11 cellular contexts compared by ENCODE assay signal in genomic region chr12:52278530-52278929, GRCh38. TPM values are rescaled to one million over a fixed set of nuclear protein-coding genes. Genes with fewer than 3 reads are reported as not detected.
DNase-seq lines count a peak whose midpoint lies in the region; ATAC-seq and TF ChIP-seq lines count a peak whose summit lies in the region.
"Had no signal": no experiment of that assay in that cellular context is flagged by ENCODE, and none has a peak within 500 bp of the region (broad histone marks: within the 10 kb centered on the region; RNA-seq: fewer than 3 reads in every experiment).

No MANE protein-coding gene starts in this region.

- H3K27ac Mint-ChIP-seq in MCF 10A (ENCODE audit: low read depth, unreplicated experiment) = peak overlapping the region; percentile 98
- H3K27ac Mint-ChIP-seq: activated CD8-positive, alpha-beta T cell treated with anti-CD3 and anti-CD28 coated beads for 36 hours had no signal

- H3K4me3 Mint-ChIP-seq in MCF 10A (ENCODE audit: unreplicated experiment) = peak overlapping the region; percentile 66
- H3K4me3 Mint-ChIP-seq: activated CD8-positive, alpha-beta T cell treated with anti-CD3 and anti-CD28 coated beads for 36 hours; central memory CD8-positive, alpha-beta T cell had no signal

- DNase-seq in HT-29 (ENCODE audit: low spot score) (peak; percentile 73), MCF 10A (ENCODE audit: unreplicated experiment) (no peak), mucosa of gallbladder (ENCODE audit: low spot score) (peak; percentile 29), lower lobe of right lung (no peak), HUDEP-2 (lab: John Stamatoyannopoulos, UW; ENCODE audit: unreplicated experiment in 76 of 76) (no peak)

- peaks cover 38% of the 10 kb centered on the region for H3K4me1 Mint-ChIP-seq in MCF 10A (ENCODE audit: insufficient read depth, unreplicated experiment)

- no peaks in the 10 kb centered on the region for H3K27me3 ChIP-seq in ACC112 (ENCODE audit: insufficient read depth, low read length)
- H3K27me3 ChIP-seq in lower lobe of right lung (ENCODE audit: low read depth) = peaks cover 7% of the 10 kb centered on the region

- H3K9me3 ChIP-seq in lower lobe of right lung = no peaks in the 10 kb centered on the region

- TF ChIP-seq CTCF in MCF 10A (IDR thresholded peaks at IDR 0.05; ENCODE audit: unreplicated experiment) (no peak), lower lobe of right lung (IDR thresholded peaks at IDR 0.05) (no peak)

- intact Hi-C loops in MCF 10A (cut with micrococcal nuclease) (no loop called here), lower lobe of right lung (cut with DNase I) (no loop called here)

- H3K4me3 ChIP-seq in ACC112 (ENCODE audit: low read depth, low read length) (peak overlapping the region; percentile 53; the same call in 1 of the 2 replicates), lower lobe of right lung (no peak overlapping the region)

- no peaks in the 10 kb centered on the region for H3K27me3 Mint-ChIP-seq in MCF 10A (ENCODE audit: insufficient read depth, unreplicated experiment)

- no peaks in the 10 kb centered on the region for H3K36me3 Mint-ChIP-seq in MCF 10A (ENCODE audit: insufficient read depth, unreplicated experiment)

- no peaks in the 10 kb centered on the region for H3K79me2 ChIP-seq in ACC112 (ENCODE audit: control insufficient read depth, insufficient read depth, low read length, unreplicated experiment)

- H3K27ac ChIP-seq in ACC112 (ENCODE audit: low read depth, low read length) = peak overlapping the region; percentile 100
- no peak overlapping the region for H3K27ac ChIP-seq in lower lobe of right lung

- no peak overlapping the region for H2AFZ ChIP-seq in ACC112 (ENCODE audit: low read length, unreplicated experiment)

- ATAC-seq in lower lobe of right lung (no peak), HG02981 (IDR thresholded peaks at IDR 0.05; ENCODE audit: unreplicated experiment) (no peak), HG02763 (IDR thresholded peaks at IDR 0.05; ENCODE audit: unreplicated experiment) (no peak)

- no peaks in the 10 kb centered on the region for H3K9me3 Mint-ChIP-seq in MCF 10A (ENCODE audit: unreplicated experiment)
- H3K9me3 Mint-ChIP-seq: activated CD8-positive, alpha-beta T cell treated with anti-CD3 and anti-CD28 coated beads for 36 hours; central memory CD8-positive, alpha-beta T cell had no signal

- peaks cover 39% of the 10 kb centered on the region for H3K4me1 ChIP-seq in ACC112 (ENCODE audit: control insufficient read depth, insufficient read depth, low read length, unreplicated experiment)
- peaks cover 30% of the 10 kb centered on the region for H3K4me1 ChIP-seq in lower lobe of right lung

- H3K36me3 ChIP-seq in ACC112 (ENCODE audit: insufficient read depth, low read length) = no peaks in the 10 kb centered on the region
- no peaks in the 10 kb centered on the region for H3K36me3 ChIP-seq in lower lobe of right lung

- CTCF ChIA-PET in MCF 10A (lab: Yijun Ruan, JAX) = interaction anchor here (0.5 to 5.2 kb wide), 42 partner anchors 8 to 621 kb away, joined by 3 to 70 read pairs (median 6); partner anchors contain the start of genes KRT7 and KRT83

- POLR2A ChIA-PET in MCF 10A (lab: Yijun Ruan, JAX) = interaction anchor here (0.7 to 3.9 kb wide), 12 partner anchors 16 to 216 kb away, joined by 3 to 28 read pairs (median 4); partner anchors contain the start of genes KRT6A, KRT7 and KRT80

- no TSS peak for BruUV-seq in MCF 10A (replicated peaks; lab: Mats Ljungman, UMichigan)

RNA-seq across cellular contexts. Expression of gene KRT86, which starts 4.1 kb away (rescaled TPM):
- total RNA-seq in HT-29 (2014; rRNA removed; shearing (Covaris generic)) = 0.13 and 0.81 TPM in 2 replicates
- total RNA-seq in MCF 10A (2022) = 37.8 and 45.1 TPM in 2 replicates
- 1.1 TPM for total RNA-seq in mucosa of gallbladder
- total RNA-seq in lower lobe of right lung = 0.74 TPM
- total RNA-seq: activated CD8-positive, alpha-beta T cell treated with anti-CD3 and anti-CD28 coated beads for 36 hours had no signal

RNA-seq across cellular contexts. Expression of gene KRT81, which starts 12.8 kb away (rescaled TPM):
- 0.21 TPM in 1 of 2 replicates, not detected in the other for total RNA-seq in HT-29 (2014; rRNA removed; shearing (Covaris generic))
- total RNA-seq in MCF 10A (2022) (2,023 and 2,244 TPM in 2 replicates), mucosa of gallbladder (0.55 TPM), lower lobe of right lung (not detected)
- total RNA-seq: activated CD8-positive, alpha-beta T cell treated with anti-CD3 and anti-CD28 coated beads for 36 hours; subcutaneous adipose tissue had no signal

RNA-seq across cellular contexts. Expression of gene KRT83, which starts 42.7 kb away (rescaled TPM):
- 0.10 and 0.94 TPM in 2 replicates for total RNA-seq in HT-29 (2014; rRNA removed; shearing (Covaris generic))
- total RNA-seq in MCF 10A (2022) (12.2 and 14.5 TPM in 2 replicates), mucosa of gallbladder (not detected), lower lobe of right lung (not detected)
- total RNA-seq: activated CD8-positive, alpha-beta T cell treated with anti-CD3 and anti-CD28 coated beads for 36 hours; subcutaneous adipose tissue had no signal

RNA-seq across cellular contexts. Expression of gene KRT7, which starts 45.5 kb away (rescaled TPM):
- 3.8 and 11.9 TPM in 2 replicates for total RNA-seq in HT-29 (2014; rRNA removed; shearing (Covaris generic))
- 2,379 and 3,360 TPM in 2 replicates for total RNA-seq in MCF 10A (2022)
- 335 TPM for total RNA-seq in mucosa of gallbladder
- 257 TPM for total RNA-seq in lower lobe of right lung

Comparison
In these comparisons a context has a peak if more than half of its experiments do, and no peak if none do; other contexts are left out.
1. DNase-seq: peak in HT-29 (single experiment) and mucosa of gallbladder (single experiment); none in MCF 10A (single experiment), lower lobe of right lung (single experiment) and HUDEP-2 (0 of 76).
2. RNA of gene KRT86, which starts 4.1 kb away (total RNA-seq): 37.8 to 45.1 TPM in MCF 10A; 1.1 TPM in mucosa of gallbladder (single experiment), 0.13 to 0.81 TPM in HT-29 and 0.74 TPM in lower lobe of right lung (single experiment); every median in the first group is over 10 times any median in the second.
3. RNA of gene KRT81, which starts 12.8 kb away (total RNA-seq): 2,023 to 2,244 TPM in MCF 10A; 0.55 TPM in mucosa of gallbladder (single experiment), 0.21 TPM in HT-29 and not detected in lower lobe of right lung (single experiment); every median in the first group is over 1,000 times any median in the second.